Comparison of ENCODE assay signal across 1 cellular context in genomic region chr17:58323420-58324408, GRCh38.
TF ChIP-seq lines count a peak whose summit lies in the region.

No MANE protein-coding gene starts in this region.

TF ChIP-seq in GM23338, 12 proteins besides CTCF, POLR2A, EP300 and RAD21:
- TF ChIP-seq STAT1 (IDR thresholded peaks at IDR 0.05; ENCODE audit: unreplicated experiment) (no peak), EZH2 (IDR thresholded peaks at IDR 0.05; ENCODE audit: low read depth, unreplicated experiment) (peak; percentile 38)
